ENCODE assay signal across 1 cellular context in genomic region chr7:29825750-29826529, GRCh38.
TF ChIP-seq lines count a peak whose summit lies in the region.

No MANE protein-coding gene starts in this region.

TF ChIP-seq in GM12878, 131 proteins besides CTCF, POLR2A, EP300 and RAD21 (continued from another document):
- TF ChIP-seq ZNF592 (IDR thresholded peaks at IDR 0.05), result no peak
- no peak for TF ChIP-seq PKNOX1 (IDR thresholded peaks at IDR 0.05)
- TF ChIP-seq DPF2 (IDR thresholded peaks at IDR 0.05), result no peak
- TF ChIP-seq SMC3 (IDR thresholded peaks at IDR 0.05; ENCODE audit: borderline replicate concordance, low read length), result no peak
- TF ChIP-seq FOS (IDR thresholded peaks at IDR 0.05; ENCODE audit: borderline replicate concordance, extremely low read depth, insufficient read length), result no peak
- TF ChIP-seq MYC (IDR thresholded peaks at IDR 0.05; ENCODE audit: insufficient read depth, insufficient read length, insufficient replicate concordance, low read length, severe bottlenecking), result no peak
- no peak for TF ChIP-seq TCF7 (IDR thresholded peaks at IDR 0.05; ENCODE audit: borderline replicate concordance)
- TF ChIP-seq ZNF24 (IDR thresholded peaks at IDR 0.05), result no peak
- no peak for TF ChIP-seq BRCA1 (IDR thresholded peaks at IDR 0.05; ENCODE audit: low read depth, low read length)
- TF ChIP-seq RELB (IDR thresholded peaks at IDR 0.05; ENCODE audit: low read depth), result no peak
